1 cellular context compared by ENCODE assay signal in the genomic region with DNA sequence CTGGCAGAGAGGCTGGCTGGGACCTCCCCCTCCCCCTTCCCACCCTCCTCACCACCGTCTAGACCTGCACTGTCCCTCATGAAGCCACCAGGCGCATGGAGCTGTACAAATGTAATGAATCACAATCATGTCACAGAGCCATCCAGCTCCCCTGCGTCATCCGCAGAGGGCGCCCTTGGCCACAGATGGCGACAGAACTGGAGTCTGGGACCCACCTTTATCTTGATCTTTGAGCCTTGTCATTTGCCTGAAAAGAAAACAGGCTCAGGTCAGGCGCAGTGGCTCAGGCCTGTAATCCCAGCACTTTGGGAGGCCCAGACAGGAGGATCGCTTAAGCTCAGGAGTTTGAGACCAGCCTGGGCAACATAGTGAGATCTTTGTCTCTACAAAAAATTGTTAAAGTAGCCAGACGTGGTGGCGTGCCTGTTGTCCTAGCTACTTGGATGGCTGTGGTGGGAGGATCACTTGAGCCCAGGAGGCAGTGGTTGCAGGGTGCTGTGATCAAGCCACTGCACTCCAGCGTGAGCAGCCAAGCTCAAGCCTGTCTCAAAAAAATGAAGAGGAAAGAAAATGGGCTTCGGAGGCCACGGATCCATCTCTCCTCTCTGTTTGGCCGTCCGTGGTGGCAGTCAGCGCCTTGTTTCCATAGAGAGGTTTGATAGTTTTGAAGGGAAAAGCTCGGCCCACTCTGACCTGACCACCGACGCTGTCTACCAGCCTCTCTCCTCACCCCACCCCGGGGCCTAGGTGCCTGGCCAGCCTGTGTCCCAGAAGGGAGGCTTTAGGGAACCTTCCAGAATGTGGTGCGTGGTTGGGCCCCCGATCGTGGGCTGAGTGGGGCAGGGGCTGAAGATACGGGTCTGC.
TF ChIP-seq lines count a peak whose summit lies in the region.

No MANE protein-coding gene starts in this region.

TF ChIP-seq in K562, 482 proteins besides CTCF, POLR2A, EP300 and RAD21 (continued from another document and continues in another):
- TF ChIP-seq, protein P1, sequence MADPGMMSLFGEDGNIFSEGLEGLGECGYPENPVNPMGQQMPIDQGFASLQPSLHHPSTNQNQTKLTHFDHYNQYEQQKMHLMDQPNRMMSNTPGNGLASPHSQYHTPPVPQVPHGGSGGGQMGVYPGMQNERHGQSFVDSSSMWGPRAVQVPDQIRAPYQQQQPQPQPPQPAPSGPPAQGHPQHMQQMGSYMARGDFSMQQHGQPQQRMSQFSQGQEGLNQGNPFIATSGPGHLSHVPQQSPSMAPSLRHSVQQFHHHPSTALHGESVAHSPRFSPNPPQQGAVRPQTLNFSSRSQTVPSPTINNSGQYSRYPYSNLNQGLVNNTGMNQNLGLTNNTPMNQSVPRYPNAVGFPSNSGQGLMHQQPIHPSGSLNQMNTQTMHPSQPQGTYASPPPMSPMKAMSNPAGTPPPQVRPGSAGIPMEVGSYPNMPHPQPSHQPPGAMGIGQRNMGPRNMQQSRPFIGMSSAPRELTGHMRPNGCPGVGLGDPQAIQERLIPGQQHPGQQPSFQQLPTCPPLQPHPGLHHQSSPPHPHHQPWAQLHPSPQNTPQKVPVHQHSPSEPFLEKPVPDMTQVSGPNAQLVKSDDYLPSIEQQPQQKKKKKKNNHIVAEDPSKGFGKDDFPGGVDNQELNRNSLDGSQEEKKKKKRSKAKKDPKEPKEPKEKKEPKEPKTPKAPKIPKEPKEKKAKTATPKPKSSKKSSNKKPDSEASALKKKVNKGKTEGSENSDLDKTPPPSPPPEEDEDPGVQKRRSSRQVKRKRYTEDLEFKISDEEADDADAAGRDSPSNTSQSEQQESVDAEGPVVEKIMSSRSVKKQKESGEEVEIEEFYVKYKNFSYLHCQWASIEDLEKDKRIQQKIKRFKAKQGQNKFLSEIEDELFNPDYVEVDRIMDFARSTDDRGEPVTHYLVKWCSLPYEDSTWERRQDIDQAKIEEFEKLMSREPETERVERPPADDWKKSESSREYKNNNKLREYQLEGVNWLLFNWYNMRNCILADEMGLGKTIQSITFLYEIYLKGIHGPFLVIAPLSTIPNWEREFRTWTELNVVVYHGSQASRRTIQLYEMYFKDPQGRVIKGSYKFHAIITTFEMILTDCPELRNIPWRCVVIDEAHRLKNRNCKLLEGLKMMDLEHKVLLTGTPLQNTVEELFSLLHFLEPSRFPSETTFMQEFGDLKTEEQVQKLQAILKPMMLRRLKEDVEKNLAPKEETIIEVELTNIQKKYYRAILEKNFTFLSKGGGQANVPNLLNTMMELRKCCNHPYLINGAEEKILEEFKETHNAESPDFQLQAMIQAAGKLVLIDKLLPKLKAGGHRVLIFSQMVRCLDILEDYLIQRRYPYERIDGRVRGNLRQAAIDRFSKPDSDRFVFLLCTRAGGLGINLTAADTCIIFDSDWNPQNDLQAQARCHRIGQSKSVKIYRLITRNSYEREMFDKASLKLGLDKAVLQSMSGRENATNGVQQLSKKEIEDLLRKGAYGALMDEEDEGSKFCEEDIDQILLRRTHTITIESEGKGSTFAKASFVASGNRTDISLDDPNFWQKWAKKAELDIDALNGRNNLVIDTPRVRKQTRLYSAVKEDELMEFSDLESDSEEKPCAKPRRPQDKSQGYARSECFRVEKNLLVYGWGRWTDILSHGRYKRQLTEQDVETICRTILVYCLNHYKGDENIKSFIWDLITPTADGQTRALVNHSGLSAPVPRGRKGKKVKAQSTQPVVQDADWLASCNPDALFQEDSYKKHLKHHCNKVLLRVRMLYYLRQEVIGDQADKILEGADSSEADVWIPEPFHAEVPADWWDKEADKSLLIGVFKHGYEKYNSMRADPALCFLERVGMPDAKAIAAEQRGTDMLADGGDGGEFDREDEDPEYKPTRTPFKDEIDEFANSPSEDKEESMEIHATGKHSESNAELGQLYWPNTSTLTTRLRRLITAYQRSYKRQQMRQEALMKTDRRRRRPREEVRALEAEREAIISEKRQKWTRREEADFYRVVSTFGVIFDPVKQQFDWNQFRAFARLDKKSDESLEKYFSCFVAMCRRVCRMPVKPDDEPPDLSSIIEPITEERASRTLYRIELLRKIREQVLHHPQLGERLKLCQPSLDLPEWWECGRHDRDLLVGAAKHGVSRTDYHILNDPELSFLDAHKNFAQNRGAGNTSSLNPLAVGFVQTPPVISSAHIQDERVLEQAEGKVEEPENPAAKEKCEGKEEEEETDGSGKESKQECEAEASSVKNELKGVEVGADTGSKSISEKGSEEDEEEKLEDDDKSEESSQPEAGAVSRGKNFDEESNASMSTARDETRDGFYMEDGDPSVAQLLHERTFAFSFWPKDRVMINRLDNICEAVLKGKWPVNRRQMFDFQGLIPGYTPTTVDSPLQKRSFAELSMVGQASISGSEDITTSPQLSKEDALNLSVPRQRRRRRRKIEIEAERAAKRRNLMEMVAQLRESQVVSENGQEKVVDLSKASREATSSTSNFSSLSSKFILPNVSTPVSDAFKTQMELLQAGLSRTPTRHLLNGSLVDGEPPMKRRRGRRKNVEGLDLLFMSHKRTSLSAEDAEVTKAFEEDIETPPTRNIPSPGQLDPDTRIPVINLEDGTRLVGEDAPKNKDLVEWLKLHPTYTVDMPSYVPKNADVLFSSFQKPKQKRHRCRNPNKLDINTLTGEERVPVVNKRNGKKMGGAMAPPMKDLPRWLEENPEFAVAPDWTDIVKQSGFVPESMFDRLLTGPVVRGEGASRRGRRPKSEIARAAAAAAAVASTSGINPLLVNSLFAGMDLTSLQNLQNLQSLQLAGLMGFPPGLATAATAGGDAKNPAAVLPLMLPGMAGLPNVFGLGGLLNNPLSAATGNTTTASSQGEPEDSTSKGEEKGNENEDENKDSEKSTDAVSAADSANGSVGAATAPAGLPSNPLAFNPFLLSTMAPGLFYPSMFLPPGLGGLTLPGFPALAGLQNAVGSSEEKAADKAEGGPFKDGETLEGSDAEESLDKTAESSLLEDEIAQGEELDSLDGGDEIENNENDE (IDR thresholded peaks at IDR 0.05; ENCODE audit: low read depth, low read length): no peak
- TF ChIP-seq CBX5 (IDR thresholded peaks at IDR 0.05; ENCODE audit: borderline replicate concordance, low read depth): no peak
- no peak for TF ChIP-seq PRMT5 (CRISPR knock-in tag; IDR thresholded peaks at IDR 0.05)
- TF ChIP-seq ATF7 (IDR thresholded peaks at IDR 0.05): peak; percentile 82
- TF ChIP-seq HIVEP1 (CRISPR knock-in tag; IDR thresholded peaks at IDR 0.05): no peak
- TF ChIP-seq ZNF668 (CRISPR knock-in tag; IDR thresholded peaks at IDR 0.05): no peak
- TF ChIP-seq, protein P2, sequence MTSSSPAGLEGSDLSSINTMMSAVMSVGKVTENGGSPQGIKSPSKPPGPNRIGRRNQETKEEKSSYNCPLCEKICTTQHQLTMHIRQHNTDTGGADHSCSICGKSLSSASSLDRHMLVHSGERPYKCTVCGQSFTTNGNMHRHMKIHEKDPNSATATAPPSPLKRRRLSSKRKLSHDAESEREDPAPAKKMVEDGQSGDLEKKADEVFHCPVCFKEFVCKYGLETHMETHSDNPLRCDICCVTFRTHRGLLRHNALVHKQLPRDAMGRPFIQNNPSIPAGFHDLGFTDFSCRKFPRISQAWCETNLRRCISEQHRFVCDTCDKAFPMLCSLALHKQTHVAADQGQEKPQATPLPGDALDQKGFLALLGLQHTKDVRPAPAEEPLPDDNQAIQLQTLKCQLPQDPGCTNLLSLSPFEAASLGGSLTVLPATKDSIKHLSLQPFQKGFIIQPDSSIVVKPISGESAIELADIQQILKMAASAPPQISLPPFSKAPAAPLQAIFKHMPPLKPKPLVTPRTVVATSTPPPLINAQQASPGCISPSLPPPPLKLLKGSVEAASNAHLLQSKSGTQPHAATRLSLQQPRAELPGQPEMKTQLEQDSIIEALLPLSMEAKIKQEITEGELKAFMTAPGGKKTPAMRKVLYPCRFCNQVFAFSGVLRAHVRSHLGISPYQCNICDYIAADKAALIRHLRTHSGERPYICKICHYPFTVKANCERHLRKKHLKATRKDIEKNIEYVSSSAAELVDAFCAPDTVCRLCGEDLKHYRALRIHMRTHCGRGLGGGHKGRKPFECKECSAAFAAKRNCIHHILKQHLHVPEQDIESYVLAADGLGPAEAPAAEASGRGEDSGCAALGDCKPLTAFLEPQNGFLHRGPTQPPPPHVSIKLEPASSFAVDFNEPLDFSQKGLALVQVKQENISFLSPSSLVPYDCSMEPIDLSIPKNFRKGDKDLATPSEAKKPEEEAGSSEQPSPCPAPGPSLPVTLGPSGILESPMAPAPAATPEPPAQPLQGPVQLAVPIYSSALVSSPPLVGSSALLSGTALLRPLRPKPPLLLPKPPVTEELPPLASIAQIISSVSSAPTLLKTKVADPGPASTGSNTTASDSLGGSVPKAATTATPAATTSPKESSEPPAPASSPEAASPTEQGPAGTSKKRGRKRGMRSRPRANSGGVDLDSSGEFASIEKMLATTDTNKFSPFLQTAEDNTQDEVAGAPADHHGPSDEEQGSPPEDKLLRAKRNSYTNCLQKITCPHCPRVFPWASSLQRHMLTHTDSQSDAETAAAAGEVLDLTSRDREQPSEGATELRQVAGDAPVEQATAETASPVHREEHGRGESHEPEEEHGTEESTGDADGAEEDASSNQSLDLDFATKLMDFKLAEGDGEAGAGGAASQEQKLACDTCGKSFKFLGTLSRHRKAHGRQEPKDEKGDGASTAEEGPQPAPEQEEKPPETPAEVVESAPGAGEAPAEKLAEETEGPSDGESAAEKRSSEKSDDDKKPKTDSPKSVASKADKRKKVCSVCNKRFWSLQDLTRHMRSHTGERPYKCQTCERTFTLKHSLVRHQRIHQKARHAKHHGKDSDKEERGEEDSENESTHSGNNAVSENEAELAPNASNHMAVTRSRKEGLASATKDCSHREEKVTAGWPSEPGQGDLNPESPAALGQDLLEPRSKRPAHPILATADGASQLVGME (CRISPR knock-in tag; IDR thresholded peaks at IDR 0.05): no peak
- no peak for TF ChIP-seq HEY1 (CRISPR knock-in tag; IDR thresholded peaks at IDR 0.05; ENCODE audit: borderline replicate concordance)
- TF ChIP-seq MAFK (IDR thresholded peaks at IDR 0.05; ENCODE audit: low read length): peak; percentile 18; the same call in 1 of the 2 replicates
- TF ChIP-seq RHOXF2B (CRISPR knock-in tag; conservative IDR thresholded peaks at IDR 0.05): no peak
- TF ChIP-seq ZC3H4 (CRISPR knock-in tag; IDR thresholded peaks at IDR 0.05; ENCODE audit: borderline replicate concordance): no peak
- TF ChIP-seq CHD2 (IDR thresholded peaks at IDR 0.05; ENCODE audit: low read depth, low read length): no peak
- TF ChIP-seq HDAC1 (IDR thresholded peaks at IDR 0.05): peak in 1 of 2 experiments; percentile 52; a peak in 1 of 4 replicates
- no peak for TF ChIP-seq SLC30A9 (CRISPR knock-in tag; IDR thresholded peaks at IDR 0.05)
- TF ChIP-seq, protein P3, sequence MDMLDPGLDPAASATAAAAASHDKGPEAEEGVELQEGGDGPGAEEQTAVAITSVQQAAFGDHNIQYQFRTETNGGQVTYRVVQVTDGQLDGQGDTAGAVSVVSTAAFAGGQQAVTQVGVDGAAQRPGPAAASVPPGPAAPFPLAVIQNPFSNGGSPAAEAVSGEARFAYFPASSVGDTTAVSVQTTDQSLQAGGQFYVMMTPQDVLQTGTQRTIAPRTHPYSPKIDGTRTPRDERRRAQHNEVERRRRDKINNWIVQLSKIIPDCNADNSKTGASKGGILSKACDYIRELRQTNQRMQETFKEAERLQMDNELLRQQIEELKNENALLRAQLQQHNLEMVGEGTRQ (CRISPR knock-in tag; IDR thresholded peaks at IDR 0.05): no peak
- no peak for TF ChIP-seq KLF16 (IDR thresholded peaks at IDR 0.05)
- TF ChIP-seq EP400 (IDR thresholded peaks at IDR 0.05): no peak
- TF ChIP-seq NR2C1 (IDR thresholded peaks at IDR 0.05): no peak
- TF ChIP-seq NR2C1 (tag; IDR thresholded peaks at IDR 0.05): no peak
- TF ChIP-seq, protein P4, sequence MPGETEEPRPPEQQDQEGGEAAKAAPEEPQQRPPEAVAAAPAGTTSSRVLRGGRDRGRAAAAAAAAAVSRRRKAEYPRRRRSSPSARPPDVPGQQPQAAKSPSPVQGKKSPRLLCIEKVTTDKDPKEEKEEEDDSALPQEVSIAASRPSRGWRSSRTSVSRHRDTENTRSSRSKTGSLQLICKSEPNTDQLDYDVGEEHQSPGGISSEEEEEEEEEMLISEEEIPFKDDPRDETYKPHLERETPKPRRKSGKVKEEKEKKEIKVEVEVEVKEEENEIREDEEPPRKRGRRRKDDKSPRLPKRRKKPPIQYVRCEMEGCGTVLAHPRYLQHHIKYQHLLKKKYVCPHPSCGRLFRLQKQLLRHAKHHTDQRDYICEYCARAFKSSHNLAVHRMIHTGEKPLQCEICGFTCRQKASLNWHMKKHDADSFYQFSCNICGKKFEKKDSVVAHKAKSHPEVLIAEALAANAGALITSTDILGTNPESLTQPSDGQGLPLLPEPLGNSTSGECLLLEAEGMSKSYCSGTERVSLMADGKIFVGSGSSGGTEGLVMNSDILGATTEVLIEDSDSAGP (CRISPR knock-in tag; IDR thresholded peaks at IDR 0.05): no peak
- no peak for TF ChIP-seq FOXA1 (IDR thresholded peaks at IDR 0.05; ENCODE audit: borderline replicate concordance)
- TF ChIP-seq ZNF3 (CRISPR knock-in tag; IDR thresholded peaks at IDR 0.05): no peak
- TF ChIP-seq, protein P5, sequence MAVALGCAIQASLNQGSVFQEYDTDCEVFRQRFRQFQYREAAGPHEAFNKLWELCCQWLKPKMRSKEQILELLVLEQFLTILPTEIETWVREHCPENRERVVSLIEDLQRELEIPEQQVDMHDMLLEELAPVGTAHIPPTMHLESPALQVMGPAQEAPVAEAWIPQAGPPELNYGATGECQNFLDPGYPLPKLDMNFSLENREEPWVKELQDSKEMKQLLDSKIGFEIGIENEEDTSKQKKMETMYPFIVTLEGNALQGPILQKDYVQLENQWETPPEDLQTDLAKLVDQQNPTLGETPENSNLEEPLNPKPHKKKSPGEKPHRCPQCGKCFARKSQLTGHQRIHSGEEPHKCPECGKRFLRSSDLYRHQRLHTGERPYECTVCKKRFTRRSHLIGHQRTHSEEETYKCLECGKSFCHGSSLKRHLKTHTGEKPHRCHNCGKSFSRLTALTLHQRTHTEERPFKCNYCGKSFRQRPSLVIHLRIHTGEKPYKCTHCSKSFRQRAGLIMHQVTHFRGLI (CRISPR knock-in tag; IDR thresholded peaks at IDR 0.05): no peak
- no peak for TF ChIP-seq SMARCA4 (IDR thresholded peaks at IDR 0.05)
- no peak for TF ChIP-seq ZNF165 (CRISPR knock-in tag; IDR thresholded peaks at IDR 0.05; ENCODE audit: borderline replicate concordance)
- TF ChIP-seq TAF9B (IDR thresholded peaks at IDR 0.05; ENCODE audit: partially characterized antibody): no peak
- TF ChIP-seq, protein P6, sequence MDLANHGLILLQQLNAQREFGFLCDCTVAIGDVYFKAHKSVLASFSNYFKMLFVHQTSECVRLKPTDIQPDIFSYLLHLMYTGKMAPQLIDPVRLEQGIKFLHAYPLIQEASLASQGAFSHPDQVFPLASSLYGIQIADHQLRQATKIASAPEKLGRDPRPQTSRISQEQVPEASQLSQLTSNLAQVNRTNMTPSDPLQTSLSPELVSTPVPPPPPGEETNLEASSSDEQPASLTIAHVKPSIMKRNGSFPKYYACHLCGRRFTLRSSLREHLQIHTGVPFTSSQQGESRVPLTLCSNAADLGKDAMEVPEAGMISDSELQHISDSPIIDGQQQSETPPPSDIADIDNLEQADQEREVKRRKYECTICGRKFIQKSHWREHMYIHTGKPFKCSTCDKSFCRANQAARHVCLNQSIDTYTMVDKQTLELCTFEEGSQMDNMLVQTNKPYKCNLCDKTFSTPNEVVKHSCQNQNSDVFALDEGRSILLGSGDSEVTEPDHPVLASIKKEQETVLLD (IDR thresholded peaks at IDR 0.05): peak; percentile 65; the same call in 1 of the 2 replicates
- TF ChIP-seq ZBED1 (IDR thresholded peaks at IDR 0.05): no peak
